Comparison of ENCODE assay signal across 19 cellular contexts in the genomic region with DNA sequence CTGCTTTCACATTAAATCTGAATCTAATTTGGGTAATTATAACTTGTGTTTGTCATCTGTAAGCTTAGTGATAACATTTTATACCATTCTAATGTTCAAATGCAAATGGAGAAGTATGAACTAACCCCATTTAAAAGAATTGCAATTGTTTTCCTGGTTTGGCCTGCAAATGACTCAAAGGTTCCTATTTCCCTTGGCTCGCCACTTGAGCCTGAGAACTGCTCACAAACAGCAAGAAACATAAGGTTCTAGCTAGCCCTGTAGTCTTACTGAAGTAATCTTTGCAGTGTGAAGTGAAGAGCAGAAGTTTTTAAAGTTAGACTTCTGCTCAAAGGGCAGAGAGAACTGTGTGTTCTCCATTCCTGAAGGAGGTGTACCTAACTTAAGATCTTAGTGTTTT. TPM values are rescaled to one million over a fixed set of nuclear protein-coding genes. Genes with fewer than 3 reads are reported as not detected.
A peak's percentile ranks its signal among the peaks of the same experiment; 100 is the strongest.
DNase-seq lines count a peak whose midpoint lies in the region; ATAC-seq and TF ChIP-seq lines count a peak whose summit lies in the region.
"Had no signal": no experiment of that assay in that cellular context is flagged by ENCODE, and none has a peak within 500 bp of the region (broad histone marks: within the 10 kb centered on the region; RNA-seq: fewer than 3 reads in every experiment).

No MANE protein-coding gene starts in this region.

- H3K36me3 Mint-ChIP-seq in activated T-cell treated with anti-CD3 and anti-CD28 coated beads, Interleukin-2, amount 50 U/mL, for 72 hours (ENCODE audit: insufficient read depth in 2 of 2) = peaks cover 2 to 7% of the 10 kb centered on the region in 2 donors

- H3K36me3 ChIP-seq in thoracic aorta (no peaks in the 10 kb centered on the region), left ventricle myocardium inferior (peaks cover 21% of the 10 kb centered on the region)

- no peak for ATAC-seq in activated T-cell treated with anti-CD3 and anti-CD28 coated beads, Interleukin-2, amount 50 U/mL, for 72 hours (replicated peaks in 1 of 2)
- no peak for ATAC-seq in thoracic aorta (ENCODE audit: insufficient number of reproducible peaks, low FRiP score, low read depth)
- ATAC-seq: Panc1 had no signal

- intact Hi-C loops in left ventricle myocardium inferior (cut with micrococcal nuclease) = no loop called here

- H3K4me3 ChIP-seq in astrocyte of the spinal cord (ENCODE audit: low read depth, low read length) = no peak overlapping the region
- no peak overlapping the region for H3K4me3 ChIP-seq in fibroblast of villous mesenchyme (ENCODE audit: low read depth, low read length)
- H3K4me3 ChIP-seq in thoracic aorta = no peak overlapping the region
- H3K4me3 ChIP-seq in left ventricle myocardium inferior = no peak overlapping the region

- peaks cover 2 to 30% of the 10 kb centered on the region in 2 donors for H3K4me1 ChIP-seq in thoracic aorta (ENCODE audit: control insufficient read depth in 1 of 2, low read depth in 2 of 2)
- no peaks in the 10 kb centered on the region for H3K4me1 ChIP-seq in left ventricle myocardium inferior

- no peaks in the 10 kb centered on the region for H3K9me3 ChIP-seq in thoracic aorta
- no peaks in the 10 kb centered on the region for H3K9me3 ChIP-seq in left ventricle myocardium inferior (replicated peaks)

- H3K27ac Mint-ChIP-seq in activated T-cell treated with anti-CD3 and anti-CD28 coated beads, Interleukin-2, amount 50 U/mL, for 72 hours = peak overlapping the region; percentile 63

- no peaks in the 10 kb centered on the region for H3K27me3 ChIP-seq in thoracic aorta (replicated peaks; ENCODE audit: insufficient read depth)
- H3K27me3 ChIP-seq in left ventricle myocardium inferior (ENCODE audit: low read depth) = no peaks in the 10 kb centered on the region

- no peak overlapping the region for H3K4me3 Mint-ChIP-seq in activated T-cell treated with anti-CD3 and anti-CD28 coated beads, Interleukin-2, amount 50 U/mL, for 72 hours

- no peak for TF ChIP-seq CTCF in astrocyte of the spinal cord (IDR thresholded peaks at IDR 0.05; ENCODE audit: low read depth, low read length)
- no peak for TF ChIP-seq CTCF in fibroblast of villous mesenchyme (IDR thresholded peaks at IDR 0.05; ENCODE audit: insufficient read depth, low read depth, low read length)
- no peak for TF ChIP-seq CTCF in thoracic aorta (IDR thresholded peaks at IDR 0.05)
- TF ChIP-seq CTCF in left ventricle myocardium inferior (IDR thresholded peaks at IDR 0.05; ENCODE audit: borderline replicate concordance) = no peak

- H3K4me1 Mint-ChIP-seq in activated T-cell treated with anti-CD3 and anti-CD28 coated beads, Interleukin-2, amount 50 U/mL, for 72 hours (ENCODE audit: low read depth) = no peaks in the 10 kb centered on the region

- peaks cover 12% of the 10 kb centered on the region for H3K27me3 Mint-ChIP-seq in activated T-cell treated with anti-CD3 and anti-CD28 coated beads, Interleukin-2, amount 50 U/mL, for 72 hours (ENCODE audit: low read depth)

- in situ Hi-C loops in astrocyte of the spinal cord (cut with HindIII; ENCODE audit: low sequenced_read_pairs) = no loop called here

- no peak for DNase-seq in activated T-cell treated with anti-CD3 and anti-CD28 coated beads, Interleukin-2, amount 50 U/mL, for 72 hours
- DNase-seq in activated T-cell treated with anti-CD3 and anti-CD28 coated beads for 4 hours (no peak), astrocyte of the spinal cord (ENCODE audit: low read depth, low spot score) (peak; percentile 64), fibroblast of villous mesenchyme (ENCODE audit: low read depth) (peak; percentile 5), thoracic aorta (ENCODE audit: low spot score) (no peak), left ventricle myocardium inferior (no peak), Ammon's horn (ENCODE audit: low spot score) (no peak), NCI-H1694 treated with DMSO at 0.1 percent for 48 hours (lab: John Stamatoyannopoulos, UW) (no peak)
- DNase-seq: COR-L47, DMS153, H7, KG1, NCI-H1092 treated with DMSO at 0.1 percent for 48 hours, NCI-H187 treated with DMSO at 0.1 percent for 48 hours, NCI-H2171 treated with DMSO at 0.1 percent for 48 hours, NCI-H510A, NCI-H82 had no signal

- H3K9me3 Mint-ChIP-seq in activated T-cell treated with anti-CD3 and anti-CD28 coated beads, Interleukin-2, amount 50 U/mL, for 72 hours = no peaks in the 10 kb centered on the region

- H3K27ac ChIP-seq in thoracic aorta (peak overlapping the region; percentile 38 to 74), left ventricle myocardium inferior (replicated peaks) (no peak overlapping the region)
- H3K27ac ChIP-seq: C4-2B had no signal

RNA-seq across cellular contexts. Expression of gene UPRT, which starts 27.2 kb away (rescaled TPM):
- total RNA-seq in activated T-cell treated with anti-CD3 and anti-CD28 coated beads, Interleukin-2, amount 50 U/mL, for 72 hours = 10 to 100 TPM; 24.9 to 36.4 TPM
- total RNA-seq in fibroblast of villous mesenchyme (8.4 and 15.5 TPM in 2 replicates), thoracic aorta (10 to 100 TPM; 12.3 to 26.0 TPM), left ventricle myocardium inferior (15.7 TPM)

Comparison
In these comparisons a context has a peak if more than half of its experiments do, and no peak if none do; other contexts are left out.
1. DNase-seq: peak in astrocyte of the spinal cord (single experiment) and fibroblast of villous mesenchyme (single experiment); none in activated T-cell treated with anti-CD3 and anti-CD28 coated beads, Interleukin-2, amount 50 U/mL, for 72 hours (0 of 2), activated T-cell treated with anti-CD3 and anti-CD28 coated beads for 4 hours (single experiment), thoracic aorta (single experiment), left ventricle myocardium inferior (single experiment), Ammon's horn (single experiment) and NCI-H1694 treated with DMSO at 0.1 percent for 48 hours (single experiment).